1 cellular context compared by ENCODE assay signal in the genomic region with DNA sequence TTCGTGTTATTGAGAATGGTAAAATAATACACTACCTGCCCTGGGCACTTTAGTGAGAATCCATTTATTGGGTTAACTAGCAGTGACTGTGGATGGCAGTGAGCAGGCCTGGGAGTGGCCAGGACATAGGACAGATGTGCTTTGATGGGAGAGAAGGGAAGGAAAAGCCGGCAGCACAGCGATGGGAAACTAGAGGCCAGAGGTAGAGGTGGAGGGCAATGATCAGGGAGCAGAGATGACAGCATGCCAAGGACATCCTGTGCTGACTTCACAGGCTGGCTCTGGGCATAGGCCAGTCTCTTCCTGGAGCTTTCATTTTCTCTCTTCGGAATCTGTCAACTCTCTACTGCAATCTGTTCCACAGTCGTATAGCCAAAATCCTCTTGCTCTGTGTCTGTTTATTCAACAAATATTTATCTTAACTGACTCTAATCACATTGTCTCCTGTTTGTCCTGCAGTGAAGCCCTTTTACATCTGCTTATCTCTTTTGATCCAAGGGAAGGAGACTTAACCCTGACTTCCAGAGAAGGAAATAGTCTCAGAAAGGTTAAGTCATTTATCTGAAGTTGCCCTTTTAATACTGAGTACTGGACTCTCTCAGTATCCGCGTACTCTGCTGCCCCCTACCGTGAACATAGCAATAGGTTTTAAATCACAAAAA.
TF ChIP-seq lines count a peak whose summit lies in the region.

No MANE protein-coding gene starts in this region.

TF ChIP-seq in HepG2, 621 proteins besides CTCF, POLR2A, EP300 and RAD21 (continued from another document and continues in another):
- TF ChIP-seq, protein P1, sequence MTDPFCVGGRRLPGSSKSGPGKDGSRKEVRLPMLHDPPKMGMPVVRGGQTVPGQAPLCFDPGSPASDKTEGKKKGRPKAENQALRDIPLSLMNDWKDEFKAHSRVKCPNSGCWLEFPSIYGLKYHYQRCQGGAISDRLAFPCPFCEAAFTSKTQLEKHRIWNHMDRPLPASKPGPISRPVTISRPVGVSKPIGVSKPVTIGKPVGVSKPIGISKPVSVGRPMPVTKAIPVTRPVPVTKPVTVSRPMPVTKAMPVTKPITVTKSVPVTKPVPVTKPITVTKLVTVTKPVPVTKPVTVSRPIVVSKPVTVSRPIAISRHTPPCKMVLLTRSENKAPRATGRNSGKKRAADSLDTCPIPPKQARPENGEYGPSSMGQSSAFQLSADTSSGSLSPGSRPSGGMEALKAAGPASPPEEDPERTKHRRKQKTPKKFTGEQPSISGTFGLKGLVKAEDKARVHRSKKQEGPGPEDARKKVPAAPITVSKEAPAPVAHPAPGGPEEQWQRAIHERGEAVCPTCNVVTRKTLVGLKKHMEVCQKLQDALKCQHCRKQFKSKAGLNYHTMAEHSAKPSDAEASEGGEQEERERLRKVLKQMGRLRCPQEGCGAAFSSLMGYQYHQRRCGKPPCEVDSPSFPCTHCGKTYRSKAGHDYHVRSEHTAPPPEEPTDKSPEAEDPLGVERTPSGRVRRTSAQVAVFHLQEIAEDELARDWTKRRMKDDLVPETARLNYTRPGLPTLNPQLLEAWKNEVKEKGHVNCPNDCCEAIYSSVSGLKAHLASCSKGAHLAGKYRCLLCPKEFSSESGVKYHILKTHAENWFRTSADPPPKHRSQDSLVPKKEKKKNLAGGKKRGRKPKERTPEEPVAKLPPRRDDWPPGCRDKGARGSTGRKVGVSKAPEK (CRISPR knock-in tag; IDR thresholded peaks at IDR 0.05; ENCODE audit: borderline replicate concordance), result no peak; the same call in 1 of the 2 replicates
- TF ChIP-seq MYPOP (CRISPR knock-in tag; IDR thresholded peaks at IDR 0.05) (peak; percentile 51; the same call in 1 of the 2 replicates), EHMT2 (IDR thresholded peaks at IDR 0.05; ENCODE audit: borderline replicate concordance, low read depth, low read length) (no peak), ONECUT2 (CRISPR knock-in tag; IDR thresholded peaks at IDR 0.05) (no peak), NFYB (CRISPR knock-in tag; IDR thresholded peaks at IDR 0.05) (no peak), ZNF773 (CRISPR knock-in tag; IDR thresholded peaks at IDR 0.05; ENCODE audit: borderline replicate concordance) (no peak), HNRNPUL1 (IDR thresholded peaks at IDR 0.05; ENCODE audit: low read depth, low read length) (no peak), MTA1 (CRISPR knock-in tag; IDR thresholded peaks at IDR 0.05; ENCODE audit: borderline replicate concordance) (no peak; the same call in 1 of the 2 replicates), TEAD3 (CRISPR knock-in tag; optimal IDR thresholded peaks at IDR 0.05; ENCODE audit: borderline replicate concordance) (peak; percentile 70), TOE1 (CRISPR knock-in tag; IDR thresholded peaks at IDR 0.05) (no peak), MTF2 (CRISPR knock-in tag; IDR thresholded peaks at IDR 0.05; ENCODE audit: borderline replicate concordance) (no peak), IRX3 (CRISPR knock-in tag; IDR thresholded peaks at IDR 0.05; ENCODE audit: borderline replicate concordance, low read depth) (peak; percentile 52; the same call in 1 of the 2 replicates), PPARG (CRISPR knock-in tag; conservative IDR thresholded peaks at IDR 0.05) (peak; percentile 51), ZBTB44 (CRISPR knock-in tag; IDR thresholded peaks at IDR 0.05) (0 out of 2 replicates have a peak, but pooled peaks have one; percentile 19), TRAFD1 (CRISPR knock-in tag; IDR thresholded peaks at IDR 0.05; ENCODE audit: borderline replicate concordance) (no peak), ZNF256 (CRISPR knock-in tag; conservative IDR thresholded peaks at IDR 0.05) (no peak), SIN3B (IDR thresholded peaks at IDR 0.05; ENCODE audit: low read length) (no peak), CBFB (CRISPR knock-in tag; IDR thresholded peaks at IDR 0.05) (no peak), ZNF34 (CRISPR knock-in tag; IDR thresholded peaks at IDR 0.05; ENCODE audit: borderline replicate concordance) (no peak), FOXP1 (IDR thresholded peaks at IDR 0.05) (no peak), FOXP1 (CRISPR knock-in tag; IDR thresholded peaks at IDR 0.05) (peak; percentile 42), KAT7 (CRISPR knock-in tag; IDR thresholded peaks at IDR 0.05; ENCODE audit: borderline replicate concordance) (no peak), ZNF746 (CRISPR knock-in tag; IDR thresholded peaks at IDR 0.05) (no peak), ZZZ3 (CRISPR knock-in tag; IDR thresholded peaks at IDR 0.05; ENCODE audit: borderline replicate concordance) (no peak; the same call in 1 of the 2 replicates), BRD4 (CRISPR knock-in tag; IDR thresholded peaks at IDR 0.05) (no peak), REXO4 (CRISPR knock-in tag; IDR thresholded peaks at IDR 0.05; ENCODE audit: borderline replicate concordance) (no peak), ZNF121 (CRISPR knock-in tag; IDR thresholded peaks at IDR 0.05) (no peak; the same call in 1 of the 2 replicates), TCF12 (IDR thresholded peaks at IDR 0.05) (no peak), TCF12 (CRISPR knock-in tag; IDR thresholded peaks at IDR 0.05) (0 out of 2 replicates have a peak, but pooled peaks have one; percentile 44), TSC22D2 (CRISPR knock-in tag; IDR thresholded peaks at IDR 0.05; ENCODE audit: borderline replicate concordance) (no peak), PRMT3 (CRISPR knock-in tag; IDR thresholded peaks at IDR 0.05; ENCODE audit: borderline replicate concordance, low read depth) (no peak), RFX1 (IDR thresholded peaks at IDR 0.05) (no peak), ZNF33A (CRISPR knock-in tag; IDR thresholded peaks at IDR 0.05; ENCODE audit: borderline replicate concordance) (no peak), SCMH1 (CRISPR knock-in tag; IDR thresholded peaks at IDR 0.05; ENCODE audit: borderline replicate concordance) (no peak), MTA3 (CRISPR knock-in tag; IDR thresholded peaks at IDR 0.05) (no peak), GFI1 (CRISPR knock-in tag; IDR thresholded peaks at IDR 0.05; ENCODE audit: borderline replicate concordance) (peak; percentile 83), PLRG1 (conservative IDR thresholded peaks at IDR 0.05) (no peak), ZFP36L2 (CRISPR knock-in tag; IDR thresholded peaks at IDR 0.05) (no peak)
- TF ChIP-seq, protein P2, sequence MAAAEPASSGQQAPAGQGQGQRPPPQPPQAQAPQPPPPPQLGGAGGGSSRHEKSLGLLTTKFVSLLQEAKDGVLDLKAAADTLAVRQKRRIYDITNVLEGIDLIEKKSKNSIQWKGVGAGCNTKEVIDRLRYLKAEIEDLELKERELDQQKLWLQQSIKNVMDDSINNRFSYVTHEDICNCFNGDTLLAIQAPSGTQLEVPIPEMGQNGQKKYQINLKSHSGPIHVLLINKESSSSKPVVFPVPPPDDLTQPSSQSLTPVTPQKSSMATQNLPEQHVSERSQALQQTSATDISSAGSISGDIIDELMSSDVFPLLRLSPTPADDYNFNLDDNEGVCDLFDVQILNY (CRISPR knock-in tag; conservative IDR thresholded peaks at IDR 0.05), result no peak
- TF ChIP-seq, protein P3, sequence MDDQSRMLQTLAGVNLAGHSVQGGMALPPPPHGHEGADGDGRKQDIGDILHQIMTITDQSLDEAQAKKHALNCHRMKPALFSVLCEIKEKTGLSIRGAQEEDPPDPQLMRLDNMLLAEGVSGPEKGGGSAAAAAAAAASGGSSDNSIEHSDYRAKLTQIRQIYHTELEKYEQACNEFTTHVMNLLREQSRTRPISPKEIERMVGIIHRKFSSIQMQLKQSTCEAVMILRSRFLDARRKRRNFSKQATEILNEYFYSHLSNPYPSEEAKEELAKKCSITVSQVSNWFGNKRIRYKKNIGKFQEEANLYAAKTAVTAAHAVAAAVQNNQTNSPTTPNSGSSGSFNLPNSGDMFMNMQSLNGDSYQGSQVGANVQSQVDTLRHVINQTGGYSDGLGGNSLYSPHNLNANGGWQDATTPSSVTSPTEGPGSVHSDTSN (CRISPR knock-in tag; IDR thresholded peaks at IDR 0.05; ENCODE audit: borderline replicate concordance), result no peak
- TF ChIP-seq, protein P4, sequence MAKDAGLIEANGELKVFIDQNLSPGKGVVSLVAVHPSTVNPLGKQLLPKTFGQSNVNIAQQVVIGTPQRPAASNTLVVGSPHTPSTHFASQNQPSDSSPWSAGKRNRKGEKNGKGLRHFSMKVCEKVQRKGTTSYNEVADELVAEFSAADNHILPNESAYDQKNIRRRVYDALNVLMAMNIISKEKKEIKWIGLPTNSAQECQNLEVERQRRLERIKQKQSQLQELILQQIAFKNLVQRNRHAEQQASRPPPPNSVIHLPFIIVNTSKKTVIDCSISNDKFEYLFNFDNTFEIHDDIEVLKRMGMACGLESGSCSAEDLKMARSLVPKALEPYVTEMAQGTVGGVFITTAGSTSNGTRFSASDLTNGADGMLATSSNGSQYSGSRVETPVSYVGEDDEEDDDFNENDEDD (CRISPR knock-in tag; IDR thresholded peaks at IDR 0.05; ENCODE audit: borderline replicate concordance), result no peak
- TF ChIP-seq, protein P5, sequence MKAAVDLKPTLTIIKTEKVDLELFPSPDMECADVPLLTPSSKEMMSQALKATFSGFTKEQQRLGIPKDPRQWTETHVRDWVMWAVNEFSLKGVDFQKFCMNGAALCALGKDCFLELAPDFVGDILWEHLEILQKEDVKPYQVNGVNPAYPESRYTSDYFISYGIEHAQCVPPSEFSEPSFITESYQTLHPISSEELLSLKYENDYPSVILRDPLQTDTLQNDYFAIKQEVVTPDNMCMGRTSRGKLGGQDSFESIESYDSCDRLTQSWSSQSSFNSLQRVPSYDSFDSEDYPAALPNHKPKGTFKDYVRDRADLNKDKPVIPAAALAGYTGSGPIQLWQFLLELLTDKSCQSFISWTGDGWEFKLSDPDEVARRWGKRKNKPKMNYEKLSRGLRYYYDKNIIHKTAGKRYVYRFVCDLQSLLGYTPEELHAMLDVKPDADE (CRISPR knock-in tag; IDR thresholded peaks at IDR 0.05), result no peak
- TF ChIP-seq, protein P6, sequence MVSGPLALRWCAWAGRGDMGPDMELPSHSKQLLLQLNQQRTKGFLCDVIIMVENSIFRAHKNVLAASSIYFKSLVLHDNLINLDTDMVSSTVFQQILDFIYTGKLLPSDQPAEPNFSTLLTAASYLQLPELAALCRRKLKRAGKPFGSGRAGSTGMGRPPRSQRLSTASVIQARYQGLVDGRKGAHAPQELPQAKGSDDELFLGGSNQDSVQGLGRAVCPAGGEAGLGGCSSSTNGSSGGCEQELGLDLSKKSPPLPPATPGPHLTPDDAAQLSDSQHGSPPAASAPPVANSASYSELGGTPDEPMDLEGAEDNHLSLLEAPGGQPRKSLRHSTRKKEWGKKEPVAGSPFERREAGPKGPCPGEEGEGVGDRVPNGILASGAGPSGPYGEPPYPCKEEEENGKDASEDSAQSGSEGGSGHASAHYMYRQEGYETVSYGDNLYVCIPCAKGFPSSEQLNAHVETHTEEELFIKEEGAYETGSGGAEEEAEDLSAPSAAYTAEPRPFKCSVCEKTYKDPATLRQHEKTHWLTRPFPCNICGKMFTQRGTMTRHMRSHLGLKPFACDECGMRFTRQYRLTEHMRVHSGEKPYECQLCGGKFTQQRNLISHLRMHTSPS (CRISPR knock-in tag; IDR thresholded peaks at IDR 0.05; ENCODE audit: low read depth), result peak; percentile 86; the same call in 1 of the 2 replicates
